In the genomic region with DNA sequence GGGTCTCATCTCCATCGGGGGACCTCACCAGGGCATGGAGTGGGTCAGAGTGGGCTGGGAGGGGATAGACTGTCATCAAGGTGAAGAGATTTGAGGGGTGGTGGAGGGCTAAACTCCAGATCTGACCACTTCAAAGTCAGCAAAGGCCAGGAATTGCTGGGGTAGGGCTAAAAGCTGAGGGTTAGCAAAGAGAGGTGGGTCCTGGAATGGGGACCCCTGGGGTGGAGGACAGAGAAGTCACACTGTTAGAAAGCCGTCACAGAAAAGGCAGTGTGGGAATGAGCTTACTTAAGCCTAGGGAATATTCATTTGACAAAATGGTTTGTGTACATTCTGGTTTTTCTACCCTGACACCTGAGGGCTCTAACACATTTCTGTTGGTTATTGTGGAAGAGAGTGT, we compare ENCODE assay signal across 12 cellular contexts. TPM values are rescaled to one million over a fixed set of nuclear protein-coding genes. Genes with fewer than 3 reads are reported as not detected.
DNase-seq lines count a peak whose midpoint lies in the region; ATAC-seq and TF ChIP-seq lines count a peak whose summit lies in the region.
"Had no signal": no experiment of that assay in that cellular context is flagged by ENCODE, and none has a peak within 500 bp of the region (broad histone marks: within the 10 kb centered on the region; RNA-seq: fewer than 3 reads in every experiment).

No MANE protein-coding gene starts in this region.

- no peak for TF ChIP-seq CTCF in Peyer's patch (IDR thresholded peaks at IDR 0.05)

- no peaks in the 10 kb centered on the region for H3K9me3 ChIP-seq in CD8-positive, alpha-beta memory T cell (ENCODE audit: low read length)
- H3K9me3 ChIP-seq in Peyer's patch = no peaks in the 10 kb centered on the region
- H3K9me3 ChIP-seq: SJSA1 had no signal

- no peaks in the 10 kb centered on the region for H3K36me3 ChIP-seq in CD8-positive, alpha-beta memory T cell (ENCODE audit: insufficient read depth, low read length)
- H3K36me3 ChIP-seq in Peyer's patch = peaks cover 0 to 25% (median 0%) of the 10 kb centered on the region in 3 donors

- POLR2A ChIA-PET in CD8-positive, alpha-beta memory T cell (lab: Charles Lee) = no interaction called here

- peak overlapping the region; percentile 43 for H3K4me3 ChIP-seq in CD8-positive, alpha-beta memory T cell (ENCODE audit: low read length)
- H3K4me3 ChIP-seq in Peyer's patch = no peak overlapping the region
- H3K4me3 ChIP-seq: SJSA1 had no signal

- H3K36me3 Mint-ChIP-seq in CD8-positive, alpha-beta memory T cell = peaks cover 3 to 55% (median 22%) of the 10 kb centered on the region in 3 donors
- H3K36me3 Mint-ChIP-seq in memory B cell = peaks cover 10% of the 10 kb centered on the region

- H3K27ac Mint-ChIP-seq in CD8-positive, alpha-beta memory T cell = peak overlapping the region in 3 of 8 donors; percentile 48 to 84 (median 62)
- H3K27ac Mint-ChIP-seq in memory B cell = peak overlapping the region; percentile 84
- H3K27ac Mint-ChIP-seq: HFFc6 had no signal

- peaks cover 38% of the 10 kb centered on the region for H3K4me1 ChIP-seq in CD8-positive, alpha-beta memory T cell (ENCODE audit: insufficient read depth, low read length)
- H3K4me1 ChIP-seq in Peyer's patch = peaks cover 0 to 13% (median 6%) of the 10 kb centered on the region in 4 donors

- ATAC-seq in GM19043 (IDR thresholded peaks at IDR 0.05; ENCODE audit: low read depth, unreplicated experiment) (peak; percentile 19), memory B cell (ENCODE audit: low read depth) (no peak), GM18517 (IDR thresholded peaks at IDR 0.05; ENCODE audit: unreplicated experiment) (no peak), HG02642 (IDR thresholded peaks at IDR 0.05; ENCODE audit: poor library complexity, unreplicated experiment) (no peak)
- ATAC-seq: left lobe of liver had no signal

- peaks cover 28 to 66% (median 57%) of the 10 kb centered on the region in 3 donors for H3K4me1 Mint-ChIP-seq in CD8-positive, alpha-beta memory T cell
- H3K4me1 Mint-ChIP-seq in memory B cell = peaks cover 42% of the 10 kb centered on the region

- H3K27me3 Mint-ChIP-seq in CD8-positive, alpha-beta memory T cell = no peaks in the 10 kb centered on the region
- H3K27me3 Mint-ChIP-seq in memory B cell = no peaks in the 10 kb centered on the region

- no peak overlapping the region for H3K4me3 Mint-ChIP-seq in CD8-positive, alpha-beta memory T cell
- peak overlapping the region; percentile 70 for H3K4me3 Mint-ChIP-seq in memory B cell
- H3K4me3 Mint-ChIP-seq: HFFc6 had no signal

- peaks cover 0 to 9% (median 3%) of the 10 kb centered on the region in 5 donors for H3K9me3 Mint-ChIP-seq in CD8-positive, alpha-beta memory T cell
- no peaks in the 10 kb centered on the region for H3K9me3 Mint-ChIP-seq in memory B cell

- CTCF ChIA-PET in CD8-positive, alpha-beta memory T cell (lab: Charles Lee) = no interaction called here

- H3K27ac ChIP-seq in CD8-positive, alpha-beta memory T cell (ENCODE audit: low read depth, low read length) = peak overlapping the region; percentile 4
- H3K27ac ChIP-seq in Peyer's patch = peak overlapping the region in 3 of 4 donors; percentile 4 to 70 (median 67)
- H3K27ac ChIP-seq: SJSA1 had no signal

- no peak for DNase-seq in CD8-positive, alpha-beta memory T cell
- DNase-seq in Peyer's patch (no peak), memory B cell (ENCODE audit: low spot score in 2 of 2) (no peak), HT-29 (ENCODE audit: low spot score) (no peak)
- DNase-seq: anterior cingulate cortex; effector memory CD4-positive, alpha-beta T cell; HFFc6 had no signal

- H3K27me3 ChIP-seq in CD8-positive, alpha-beta memory T cell (ENCODE audit: insufficient read depth, low read length, poor library complexity, severe bottlenecking) = no peaks in the 10 kb centered on the region
- no peaks in the 10 kb centered on the region for H3K27me3 ChIP-seq in Peyer's patch
- H3K27me3 ChIP-seq: SJSA1 had no signal

- TF ChIP-seq POLR2A in Peyer's patch (IDR thresholded peaks at IDR 0.05) = no peak

RNA-seq across cellular contexts. Expression of gene FBH1, which starts 6.2 kb away (rescaled TPM):
- 10 to 100 TPM; 58.7 to 59.3 TPM for total RNA-seq in CD8-positive, alpha-beta memory T cell
- polyA plus RNA-seq in CD8-positive, alpha-beta memory T cell = 82.2 TPM
- total RNA-seq in Peyer's patch = 100 to 1,000 TPM; 101 to 169 (median 138) TPM
- 63.0 and 85.9 TPM in 2 replicates for total RNA-seq in HT-29 (2014; rRNA removed; shearing (Covaris generic))

RNA-seq across cellular contexts. Expression of gene ANKRD16, which starts 6.5 kb away (rescaled TPM):
- total RNA-seq in CD8-positive, alpha-beta memory T cell = 1 to 10 TPM; 7.2 to 8.5 TPM
- 3.2 TPM for polyA plus RNA-seq in CD8-positive, alpha-beta memory T cell
- total RNA-seq in Peyer's patch = 10 to 100 TPM in 3 of 4 donors, 1 to 10 TPM in 1; 5.3 to 15.3 (median 11.9) TPM
- 8.7 and 12.7 TPM in 2 replicates for total RNA-seq in HT-29 (2014; rRNA removed; shearing (Covaris generic))
